Comparison of ENCODE assay signal across 10 cellular contexts in the genomic region with DNA sequence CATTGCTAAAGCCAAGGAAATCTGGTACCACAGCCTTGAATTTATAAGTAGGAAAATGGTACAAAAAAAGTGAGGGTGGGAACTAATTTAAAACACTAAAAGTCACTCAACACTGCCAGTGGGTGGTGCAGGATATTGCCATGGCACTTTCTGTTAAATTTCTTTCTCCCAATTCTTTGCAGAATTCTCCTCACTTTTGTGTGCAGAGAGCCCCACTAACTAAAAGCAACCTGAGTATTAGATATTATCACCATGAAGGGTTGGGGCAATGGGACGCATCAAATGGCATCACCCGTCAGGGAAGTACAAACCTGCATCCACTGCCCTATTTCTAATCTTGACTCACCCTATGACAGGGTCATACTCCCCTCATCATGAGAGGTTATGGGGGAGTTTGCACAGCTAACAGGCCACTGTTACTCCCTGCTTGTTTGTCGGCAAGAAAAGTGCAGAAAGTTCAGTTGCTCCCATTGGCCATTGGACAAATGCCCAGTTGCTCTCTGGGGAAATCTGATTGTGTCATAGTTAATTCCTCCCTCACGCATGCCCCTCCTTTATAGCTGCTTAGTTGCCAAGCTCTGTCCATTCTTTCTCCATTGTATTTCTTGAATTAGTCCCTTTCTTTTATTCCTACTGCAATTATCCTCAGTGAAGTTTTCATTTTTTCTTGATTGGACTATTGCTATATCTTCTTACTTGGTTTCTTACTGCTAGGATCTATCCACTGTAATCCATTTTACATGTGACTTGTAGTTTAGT.
DNase-seq lines count a peak whose midpoint lies in the region; ATAC-seq lines count a peak whose summit lies in the region.
"Had no signal": no experiment of that assay in that cellular context is flagged by ENCODE, and none has a peak within 500 bp of the region (broad histone marks: within the 10 kb centered on the region; RNA-seq: fewer than 3 reads in every experiment).

No MANE protein-coding gene starts in this region.

- peak overlapping the region; percentile 97 for H3K27ac ChIP-seq in ACC112 (ENCODE audit: low read depth, low read length)

- H2AFZ ChIP-seq in ACC112 (ENCODE audit: low read length, unreplicated experiment) = no peak overlapping the region

- H3K36me3 ChIP-seq in ACC112 (ENCODE audit: insufficient read depth, low read length) = no peaks in the 10 kb centered on the region

- peak overlapping the region; percentile 2; the same call in 1 of the 2 replicates for H3K4me3 ChIP-seq in ACC112 (ENCODE audit: low read depth, low read length)

- ATAC-seq in esophagus mucosa = peak; percentile 36
- no peak for ATAC-seq in HG03108 (IDR thresholded peaks at IDR 0.05; ENCODE audit: unreplicated experiment)
- ATAC-seq: Panc1 had no signal

- H3K27me3 ChIP-seq in ACC112 (ENCODE audit: insufficient read depth, low read length) = no peaks in the 10 kb centered on the region

- H3K79me2 ChIP-seq in ACC112 (ENCODE audit: control insufficient read depth, insufficient read depth, low read length, unreplicated experiment) = peaks cover 28% of the 10 kb centered on the region

- peak; percentile 93 for DNase-seq in NCI-H226
- DNase-seq in mucosa of gallbladder (ENCODE audit: low spot score) = peak; percentile 61
- DNase-seq in activated CD4-positive, alpha-beta T cell treated with anti-CD3 and anti-CD28 coated beads for 4 hours = no peak
- DNase-seq in NCI-H82 (lab: John Stamatoyannopoulos, UW) = no peak
- no peak for DNase-seq in NCI-H446 (lab: John Stamatoyannopoulos, UW)
- DNase-seq: CD4-positive, CD25-positive, alpha-beta regulatory T cell had no signal

- H3K4me1 ChIP-seq in ACC112 (ENCODE audit: control insufficient read depth, insufficient read depth, low read length, unreplicated experiment) = peaks cover 72% of the 10 kb centered on the region

Comparison
In these comparisons a context has a peak if more than half of its experiments do, and no peak if none do; other contexts are left out.
1. DNase-seq: peak in NCI-H226 (single experiment) and mucosa of gallbladder (single experiment); none in activated CD4-positive, alpha-beta T cell treated with anti-CD3 and anti-CD28 coated beads for 4 hours (0 of 2), NCI-H82 (single experiment) and NCI-H446 (0 of 2).